In genomic region chr2:9481257-9481922, GRCh38 we compare ENCODE assay signal across 1 cellular context.
TF ChIP-seq lines count a peak whose summit lies in the region.

No MANE protein-coding gene starts in this region.

TF ChIP-seq in SK-N-SH treated with all-trans-retinoic acid at 6 μM for 48 hours, 23 proteins besides CTCF, POLR2A, EP300 and RAD21:
- TF ChIP-seq ZNF565 (CRISPR knock-in tag; conservative IDR thresholded peaks at IDR 0.05; ENCODE audit: low read depth): no peak
- peak; percentile 64; the same call in 1 of the 2 replicates for TF ChIP-seq TCF4 (CRISPR knock-in tag; IDR thresholded peaks at IDR 0.05; ENCODE audit: borderline replicate concordance)
- TF ChIP-seq ZFP3 (CRISPR knock-in tag; IDR thresholded peaks at IDR 0.05): 0 out of 2 replicates have a peak, but pooled peaks have one; percentile 51
- TF ChIP-seq ISL1 (CRISPR knock-in tag; IDR thresholded peaks at IDR 0.05): peak; percentile 55
- TF ChIP-seq TOX (CRISPR knock-in tag; IDR thresholded peaks at IDR 0.05; ENCODE audit: borderline replicate concordance): no peak
- TF ChIP-seq BACH2 (CRISPR knock-in tag; IDR thresholded peaks at IDR 0.05; ENCODE audit: borderline replicate concordance): no peak
- TF ChIP-seq ESRRG (CRISPR knock-in tag; IDR thresholded peaks at IDR 0.05): no peak
- TF ChIP-seq ZC3H10 (CRISPR knock-in tag; IDR thresholded peaks at IDR 0.05): no peak
